ENCODE assay signal across 16 cellular contexts in the genomic region with DNA sequence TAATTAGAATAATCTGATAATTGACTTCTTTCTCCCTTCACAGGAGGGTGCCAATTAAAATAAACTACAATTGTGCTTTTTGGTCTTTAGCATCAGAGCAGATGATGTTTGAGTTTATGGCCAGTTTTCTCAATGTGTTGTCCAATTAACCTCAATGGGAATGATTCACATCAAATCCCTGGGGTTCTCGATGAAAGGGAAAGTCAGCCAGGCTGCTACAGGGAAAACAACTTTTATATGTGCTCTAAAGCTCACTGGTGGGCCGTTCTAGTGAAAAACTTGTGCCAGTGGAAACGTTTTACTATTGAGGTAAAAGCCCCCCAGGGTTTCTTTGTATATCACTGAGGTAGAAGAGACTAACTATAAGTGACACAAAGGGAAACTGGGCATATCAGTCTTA.
DNase-seq lines count a peak whose midpoint lies in the region; ATAC-seq, FAIRE-seq and TF ChIP-seq lines count a peak whose summit lies in the region.
"Had no signal": no experiment of that assay in that cellular context is flagged by ENCODE, and none has a peak within 500 bp of the region (broad histone marks: within the 10 kb centered on the region; RNA-seq: fewer than 3 reads in every experiment).

No MANE protein-coding gene starts in this region.

- no peak for TF ChIP-seq CTCF in pancreas (IDR thresholded peaks at IDR 0.05)

- no peaks in the 10 kb centered on the region for H3K9me3 ChIP-seq in pancreas
- H3K9me3 ChIP-seq: Peyer's patch had no signal

- H3K27me3 ChIP-seq in pancreas = no peaks in the 10 kb centered on the region
- H3K27me3 ChIP-seq: Peyer's patch had no signal

- H3K4me1 ChIP-seq in pancreas = no peaks in the 10 kb centered on the region
- H3K4me1 ChIP-seq: Peyer's patch had no signal

- DNase-seq in EL (peak; percentile 8), NCI-H1930 (lab: John Stamatoyannopoulos, UW) (peak; percentile 26 to 42), dermis blood vessel endothelial cell (peak; percentile 11), retina (peak; percentile 71), cortex of kidney (lab: John Stamatoyannopoulos, UW) (no peak), foreskin melanocyte (no peak), pancreas (no peak)
- DNase-seq: ACHN, DMS53, H7, NCI-H2081, NCI-H510A treated with DMSO at 0.1 percent for 48 hours, Peyer's patch had no signal

- ATAC-seq in pancreas = no peak
- ATAC-seq: Right ventricle myocardium inferior had no signal

- no peak overlapping the region for H3K4me3 ChIP-seq in pancreas
- H3K4me3 ChIP-seq: Peyer's patch, SK-N-MC had no signal

- no peak for FAIRE-seq in pancreas (lab: Jason Lieb, UNC)
- FAIRE-seq: GM19239 had no signal

- intact Hi-C loops in pancreas (cut with DNase I) = no loop called here

- H3K27ac ChIP-seq in pancreas = no peak overlapping the region
- H3K27ac ChIP-seq: Peyer's patch, SK-N-MC had no signal

- H3K36me3 ChIP-seq in pancreas = no peaks in the 10 kb centered on the region
- H3K36me3 ChIP-seq: Peyer's patch had no signal

- WGBS in pancreas, 2 donors = 44 to 54% methylated on average over 3 of the region's 3 CpGs

Comparison
In these comparisons a context has a peak if more than half of its experiments do, and no peak if none do; other contexts are left out.
1. DNase-seq: peak in EL (single experiment), NCI-H1930 (2 of 2), dermis blood vessel endothelial cell (single experiment) and retina (single experiment); none in cortex of kidney (single experiment), foreskin melanocyte (single experiment) and pancreas (0 of 6).